ENCODE assay signal across 30 cellular contexts in genomic region chr5:153816870-153817269, GRCh38.
A peak's percentile ranks its signal among the peaks of the same experiment; 100 is the strongest.
DNase-seq lines count a peak whose midpoint lies in the region; ATAC-seq, FAIRE-seq and TF ChIP-seq lines count a peak whose summit lies in the region.
"Had no signal": no experiment of that assay in that cellular context is flagged by ENCODE, and none has a peak within 500 bp of the region (broad histone marks: within the 10 kb centered on the region; RNA-seq: fewer than 3 reads in every experiment).

No MANE protein-coding gene starts in this region.

- H3K4me3 ChIP-seq in fibroblast of mammary gland (ENCODE audit: control insufficient read depth, low read depth, low read length), result no peak overlapping the region
- H3K4me3 ChIP-seq: A549, GM12878, HAP-1, neural progenitor cell, spleen, tibial artery had no signal

- DNase-seq in A172 (ENCODE audit: low spot score), result peak; percentile 82
- no peak for DNase-seq in HTR-8/SVneo (ENCODE audit: insufficient read length, low spot score)
- DNase-seq in fibroblast of mammary gland (ENCODE audit: low read depth), result peak; percentile 22
- no peak for DNase-seq in nucleus accumbens (lab: John Stamatoyannopoulos, UW)
- DNase-seq in stimulated activated naive CD8-positive, alpha-beta T cell treated with anti-CD3 and anti-CD28 coated beads, Interleukin-15, Interleukin-2, amounts not matched to agents 100 U/mL and 50 U/mL, for 24 hours, result no peak
- no peak for DNase-seq in inferior parietal cortex (ENCODE audit: extremely low spot score)
- DNase-seq: activated CD4-positive, alpha-beta T cell treated with anti-CD3 and anti-CD28 coated beads, Interleukin-2, amount 10 ng/mL, durations not matched to agents 7 days and 5 days; activated effector memory CD4-positive, alpha-beta T cell treated with Interleukin-2 at 50 U/mL for 16 hours; CD4-positive, CD25-positive, alpha-beta regulatory T cell; hypothalamus; left colon; NCI-H1092; NCI-H1694; NCI-H510A treated with DMSO at 0.1 percent for 48 hours; posterior cingulate gyrus; right cardiac atrium; SHP77 treated with DMSO at 0.1 percent for 48 hours; spleen; stimulated activated CD4-positive, alpha-beta T cell treated with anti-CD3 and anti-CD28 coated beads, Interleukin-2, amount 100 ng/mL, for 24 hours; tibial artery had no signal

- peak; percentile 14 for TF ChIP-seq CTCF in fibroblast of mammary gland (conservative IDR thresholded peaks at IDR 0.05; ENCODE audit: control insufficient read depth, insufficient read depth, low read depth, low read length)

- peak; percentile 20 for FAIRE-seq in HTR-8/SVneo (lab: Jason Lieb, UNC)
- FAIRE-seq: A549, D721Med, endothelial cell of umbilical vein, GM12878 had no signal

- peak; percentile 82 for ATAC-seq in SK-N-SH treated with all-trans-retinoic acid at 6 μM for 48 hours
- no peak for ATAC-seq in HG02870 (IDR thresholded peaks at IDR 0.05; ENCODE audit: unreplicated experiment)
- ATAC-seq in stimulated activated naive CD8-positive, alpha-beta T cell treated with anti-CD3 and anti-CD28 coated beads, Interleukin-15, Interleukin-2, amounts not matched to agents 100 U/mL and 50 U/mL, for 24 hours, result no peak
- ATAC-seq: A549; activated naive CD4-positive, alpha-beta T cell treated with anti-CD3 and anti-CD28 coated beads, Interleukin-2, amount 50 U/mL, for 72 hours; GM12878; left colon; Panc1; right cardiac atrium had no signal

TF ChIP-seq in SK-N-SH treated with all-trans-retinoic acid at 6 μM for 48 hours, 23 proteins besides CTCF, POLR2A, EP300 and RAD21:
- no peak for TF ChIP-seq TOX (CRISPR knock-in tag; IDR thresholded peaks at IDR 0.05; ENCODE audit: borderline replicate concordance)
- no peak for TF ChIP-seq ARNTL (CRISPR knock-in tag; IDR thresholded peaks at IDR 0.05; ENCODE audit: borderline replicate concordance, low read depth)
- TF ChIP-seq, protein P1, sequence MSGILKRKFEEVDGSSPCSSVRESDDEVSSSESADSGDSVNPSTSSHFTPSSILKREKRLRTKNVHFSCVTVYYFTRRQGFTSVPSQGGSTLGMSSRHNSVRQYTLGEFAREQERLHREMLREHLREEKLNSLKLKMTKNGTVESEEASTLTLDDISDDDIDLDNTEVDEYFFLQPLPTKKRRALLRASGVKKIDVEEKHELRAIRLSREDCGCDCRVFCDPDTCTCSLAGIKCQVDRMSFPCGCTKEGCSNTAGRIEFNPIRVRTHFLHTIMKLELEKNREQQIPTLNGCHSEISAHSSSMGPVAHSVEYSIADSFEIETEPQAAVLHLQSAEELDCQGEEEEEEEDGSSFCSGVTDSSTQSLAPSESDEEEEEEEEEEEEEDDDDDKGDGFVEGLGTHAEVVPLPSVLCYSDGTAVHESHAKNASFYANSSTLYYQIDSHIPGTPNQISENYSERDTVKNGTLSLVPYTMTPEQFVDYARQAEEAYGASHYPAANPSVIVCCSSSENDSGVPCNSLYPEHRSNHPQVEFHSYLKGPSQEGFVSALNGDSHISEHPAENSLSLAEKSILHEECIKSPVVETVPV (CRISPR knock-in tag; IDR thresholded peaks at IDR 0.05), result no peak
- TF ChIP-seq ZFP3 (CRISPR knock-in tag; IDR thresholded peaks at IDR 0.05), result no peak
- TF ChIP-seq ZC3H10 (CRISPR knock-in tag; IDR thresholded peaks at IDR 0.05), result no peak
- no peak for TF ChIP-seq PATZ1 (CRISPR knock-in tag; IDR thresholded peaks at IDR 0.05; ENCODE audit: borderline replicate concordance)
- TF ChIP-seq, protein P2, sequence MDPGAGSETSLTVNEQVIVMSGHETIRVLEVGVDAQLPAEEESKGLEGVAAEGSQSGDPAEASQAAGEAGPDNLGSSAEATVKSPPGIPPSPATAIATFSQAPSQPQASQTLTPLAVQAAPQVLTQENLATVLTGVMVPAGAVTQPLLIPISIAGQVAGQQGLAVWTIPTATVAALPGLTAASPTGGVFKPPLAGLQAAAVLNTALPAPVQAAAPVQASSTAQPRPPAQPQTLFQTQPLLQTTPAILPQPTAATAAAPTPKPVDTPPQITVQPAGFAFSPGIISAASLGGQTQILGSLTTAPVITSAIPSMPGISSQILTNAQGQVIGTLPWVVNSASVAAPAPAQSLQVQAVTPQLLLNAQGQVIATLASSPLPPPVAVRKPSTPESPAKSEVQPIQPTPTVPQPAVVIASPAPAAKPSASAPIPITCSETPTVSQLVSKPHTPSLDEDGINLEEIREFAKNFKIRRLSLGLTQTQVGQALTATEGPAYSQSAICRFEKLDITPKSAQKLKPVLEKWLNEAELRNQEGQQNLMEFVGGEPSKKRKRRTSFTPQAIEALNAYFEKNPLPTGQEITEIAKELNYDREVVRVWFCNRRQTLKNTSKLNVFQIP (CRISPR knock-in tag; IDR thresholded peaks at IDR 0.05; ENCODE audit: borderline replicate concordance, low read depth), result no peak
- TF ChIP-seq RARB (CRISPR knock-in tag; IDR thresholded peaks at IDR 0.05), result no peak
- TF ChIP-seq GLIS3 (CRISPR knock-in tag; IDR thresholded peaks at IDR 0.05), result no peak
- TF ChIP-seq OSR1 (CRISPR knock-in tag; IDR thresholded peaks at IDR 0.05), result no peak
- TF ChIP-seq PPARA (CRISPR knock-in tag; IDR thresholded peaks at IDR 0.05; ENCODE audit: borderline replicate concordance), result no peak

Comparison
In these comparisons a context has a peak if more than half of its experiments do, and no peak if none do; other contexts are left out.
1. DNase-seq: peak in A172 (single experiment) and fibroblast of mammary gland (single experiment); none in HTR-8/SVneo (single experiment), nucleus accumbens (0 of 56), stimulated activated naive CD8-positive, alpha-beta T cell treated with anti-CD3 and anti-CD28 coated beads, Interleukin-15, Interleukin-2, amounts not matched to agents 100 U/mL and 50 U/mL, for 24 hours (single experiment) and inferior parietal cortex (single experiment).